ENCODE assay signal across 8 cellular contexts in the genomic region with DNA sequence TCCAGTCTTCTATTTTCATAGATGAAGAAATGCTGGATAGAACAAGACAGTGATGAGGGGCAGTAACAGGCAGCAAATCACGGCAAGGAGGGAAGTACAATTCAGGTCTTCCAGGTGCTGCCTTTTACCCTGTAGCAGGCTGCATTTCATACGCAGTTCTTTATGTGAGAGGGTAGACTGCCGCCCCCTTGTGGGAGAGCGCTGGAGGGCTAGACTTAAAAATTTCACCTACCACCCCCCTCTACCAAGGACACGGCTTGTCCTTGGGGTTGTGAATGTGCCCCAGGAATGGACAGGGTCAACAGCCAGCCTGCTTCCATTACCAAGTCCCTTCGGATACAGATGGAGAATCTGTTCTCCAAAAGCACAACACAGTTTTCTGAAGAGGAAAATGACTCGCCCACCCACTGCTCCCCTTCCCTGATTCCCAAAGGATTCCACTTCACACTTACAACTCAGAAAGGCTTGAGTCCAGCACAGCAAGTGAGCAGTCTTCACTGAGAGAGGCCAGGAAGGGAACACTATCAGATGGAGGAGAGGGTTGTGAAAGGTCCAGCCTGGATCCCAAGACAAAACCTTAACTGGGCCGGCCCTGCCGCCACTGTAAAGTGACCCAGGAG. TPM values are rescaled to one million over a fixed set of nuclear protein-coding genes. Genes with fewer than 3 reads are reported as not detected.
A peak's percentile ranks its signal among the peaks of the same experiment; 100 is the strongest.
DNase-seq lines count a peak whose midpoint lies in the region; ATAC-seq, FAIRE-seq and TF ChIP-seq lines count a peak whose summit lies in the region.

No MANE protein-coding gene starts in this region.

- H3K27me3 ChIP-seq in heart left ventricle: no peaks in the 10 kb centered on the region
- no peaks in the 10 kb centered on the region for H3K27me3 ChIP-seq in K562 (ENCODE audit: control insufficient read depth in 2 of 2, insufficient read depth in 2 of 2, low read length in 2 of 2)
- H3K27me3 ChIP-seq in upper lobe of right lung: no peaks in the 10 kb centered on the region
- no peaks in the 10 kb centered on the region for H3K27me3 ChIP-seq in aorta (ENCODE audit: control insufficient read depth in 1 of 2, insufficient read depth in 2 of 2, low read length in 1 of 2)

- H3K4me1 ChIP-seq in heart left ventricle (peaks cover 0 to 8% (median 0%) of the 10 kb centered on the region in 12 donors), K562 (replicated peaks in 1 of 2; ENCODE audit: control insufficient read depth in 2 of 2, insufficient read depth in 2 of 2, low read length in 2 of 2) (peaks cover 0 to 8% of the 10 kb centered on the region in 2 experiments; a peak in 3 of 5 replicates), mucosa of descending colon (ENCODE audit: low read depth) (no peaks in the 10 kb centered on the region), upper lobe of right lung (peaks cover 5% of the 10 kb centered on the region), aorta (ENCODE audit: control insufficient read depth in 1 of 2, insufficient read depth in 2 of 2, low read length in 2 of 2) (no peaks in the 10 kb centered on the region)

- no peak for FAIRE-seq in K562 (lab: Jason Lieb, UNC)

- H3K9ac ChIP-seq in K562 (ENCODE audit: insufficient read depth in 1 of 2, low read depth in 2 of 2, low read length in 2 of 2): no peak overlapping the region

- TF ChIP-seq POLR2A in heart left ventricle (IDR thresholded peaks at IDR 0.05) (no peak), K562 (conservative IDR thresholded peaks at IDR 0.05) (no peak)

- H4K20me1 ChIP-seq in K562 (replicated peaks; ENCODE audit: control insufficient read depth, insufficient read depth, low read length): no peaks in the 10 kb centered on the region

- peak in 1 of 4 donors; percentile 42 for ATAC-seq in heart left ventricle
- no peak for ATAC-seq in Right ventricle myocardium inferior
- peak; percentile 86 for ATAC-seq in K562
- peak; percentile 68 for ATAC-seq in mucosa of descending colon
- peak; percentile 58 for ATAC-seq in upper lobe of right lung
- ATAC-seq in aorta (ENCODE audit: low FRiP score): no peak

- DNase-seq in heart left ventricle (peak in 1 of 5 donors; percentile 17), Right ventricle myocardium inferior (ENCODE audit: missing footprints) (no peak), T-helper 9 cell (peak; percentile 46), K562 (ENCODE audit: extremely low read depth in 1 of 4, low spot score in 3 of 4) (peak; percentile 47 to 67 (median 52)), mucosa of descending colon (peak in 2 of 3 donors; percentile 38 to 52), upper lobe of right lung (no peak), aorta (no peak), hippocampal formation (lab: John Stamatoyannopoulos, UW) (no peak)

- TF ChIP-seq EP300 in K562 (IDR thresholded peaks at IDR 0.05; ENCODE audit: low read length): no peak

- H3K36me3 ChIP-seq in heart left ventricle: peaks cover 0 to 100% (median 91%) of the 10 kb centered on the region in 9 donors
- H3K36me3 ChIP-seq in K562 (ENCODE audit: control insufficient read depth, insufficient read depth, low read length): peaks cover 95% of the 10 kb centered on the region
- no peaks in the 10 kb centered on the region for H3K36me3 ChIP-seq in mucosa of descending colon (ENCODE audit: low read depth)
- H3K36me3 ChIP-seq in upper lobe of right lung: peaks cover 95% of the 10 kb centered on the region
- peaks cover 4 to 17% of the 10 kb centered on the region in 2 donors for H3K36me3 ChIP-seq in aorta (ENCODE audit: control insufficient read depth in 1 of 2, insufficient read depth in 2 of 2, low read length in 1 of 2)

- TF ChIP-seq CTCF in heart left ventricle (IDR thresholded peaks at IDR 0.05): peak in 10 of 12 donors; percentile 8 to 54 (median 38)
- peak; percentile 61 to 78 (median 70) for TF ChIP-seq CTCF in K562 (IDR thresholded peaks at IDR 0.05 in 2 of 3, conservative IDR thresholded peaks at IDR 0.05 in 1 of 3; ENCODE audit: insufficient read depth in 2 of 3, low read depth in 1 of 3, low read length in 3 of 3)
- no peak for TF ChIP-seq CTCF in mucosa of descending colon (IDR thresholded peaks at IDR 0.05)
- TF ChIP-seq CTCF in upper lobe of right lung (IDR thresholded peaks at IDR 0.05): peak; percentile 43

- no peak overlapping the region for H3K4me3 ChIP-seq in heart left ventricle
- H3K4me3 ChIP-seq in K562: no peak overlapping the region
- H3K4me3 ChIP-seq in mucosa of descending colon: no peak overlapping the region
- H3K4me3 ChIP-seq in upper lobe of right lung: no peak overlapping the region
- no peak overlapping the region for H3K4me3 ChIP-seq in aorta (ENCODE audit: low read length in 2 of 2)

- POLR2A ChIA-PET in K562 (lab: Yijun Ruan, JAX): interaction anchor here (0.6 to 5.1 kb wide), 4 partner anchors 7 to 219 kb away, joined by 3 to 40 read pairs (median 3); a partner anchor contains a TSS

- intact Hi-C loops in heart left ventricle (cut with DNase I) (no loop called here), Right ventricle myocardium inferior (cut with DNase I) (no loop called here), K562 (cut with micrococcal nuclease) (no loop called here), mucosa of descending colon (cut with DNase I, micrococcal nuclease) (no loop called here), upper lobe of right lung (cut with DNase I) (no loop called here), aorta (cut with DNase I) (no loop called here)

- H2AFZ ChIP-seq in K562 (ENCODE audit: low read depth, low read length): no peak overlapping the region

- WGBS in heart left ventricle, 4 donors: 68 to 78% (median 68%) methylated on average over 9 of the region's 9 CpGs
- WGBS in K562 (ENCODE audit: insufficient coverage, low coverage, missing lambda C conversion rate): 73% methylated on average over 9 of the region's 9 CpGs
- WGBS in aorta, 2 donors: 72 to 73% methylated on average over 9 of the region's 9 CpGs

- H3K79me2 ChIP-seq in K562 (ENCODE audit: control insufficient read depth, insufficient read depth, low read length): peaks cover 13% of the 10 kb centered on the region

- H3K27ac ChIP-seq in heart left ventricle (no peak overlapping the region), K562 (ENCODE audit: extremely low read depth, low read depth, low read length) (no peak overlapping the region; the same call in 2 of the 3 replicates), upper lobe of right lung (no peak overlapping the region), aorta (ENCODE audit: low read depth in 1 of 2, low read length in 2 of 2) (no peak overlapping the region)

- H3K9me3 ChIP-seq in heart left ventricle: no peaks in the 10 kb centered on the region
- H3K9me3 ChIP-seq in K562 (replicated peaks; ENCODE audit: control insufficient read depth, insufficient read depth, low read depth, low read length): no peaks in the 10 kb centered on the region
- no peaks in the 10 kb centered on the region for H3K9me3 ChIP-seq in mucosa of descending colon
- no peaks in the 10 kb centered on the region for H3K9me3 ChIP-seq in upper lobe of right lung
- no peaks in the 10 kb centered on the region for H3K9me3 ChIP-seq in aorta (ENCODE audit: control insufficient read depth, low read length)

- TF ChIP-seq RAD21 in K562 (CRISPR knock-in tag; conservative IDR thresholded peaks at IDR 0.05 in 1 of 2, IDR thresholded peaks at IDR 0.05 in 1 of 2): peak; percentile 37 to 58; a peak in 3 of 4 replicates

- in situ Hi-C loops in K562 (cut with MboI): no loop called here

- H3K4me2 ChIP-seq in K562 (ENCODE audit: insufficient read depth, low read length): no peak overlapping the region

- H3K9me1 ChIP-seq in K562 (ENCODE audit: control insufficient read depth, insufficient read depth, low read length): no peaks in the 10 kb centered on the region

- CTCF ChIA-PET in K562 (lab: Yijun Ruan, JAX; ENCODE audit: low intra/inter-chr PET ratio): interaction anchor here (1.0 kb wide), 1 partner anchor 218 kb away, joined by 3 read pairs; no protein-coding TSS in a partner anchor

- no TSS peak for BruUV-seq in K562 (replicated peaks; lab: Mats Ljungman, UMichigan)

RNA-seq across cellular contexts. Expression of a gene that starts 7.4 kb away (rescaled TPM):
- total RNA-seq in heart left ventricle: 10 to 100 TPM; 30.5 to 48.4 (median 34.0) TPM
- 10 to 100 TPM; 25.6 to 64.3 TPM for polyA plus RNA-seq in heart left ventricle
- 27.5 TPM for total RNA-seq in Right ventricle myocardium inferior
- total RNA-seq in K562 (2011; cell fraction: chromatin; rRNA removed; ENCODE audit: low replicate concordance): 55.5 and 146 TPM in 2 replicates
- 105 and 113 TPM in 2 replicates for total RNA-seq in K562 (2011; cell fraction: nucleolus; rRNA removed)
- 67.2 and 95.3 TPM in 2 replicates for total RNA-seq in K562 (2011; cell fraction: nucleoplasm; rRNA removed)
- total RNA-seq in K562 (2014; rRNA removed): 68.1 and 89.8 TPM in 2 replicates
- 72.4 and 78.5 TPM in 2 replicates for total RNA-seq in K562 (2014; rRNA removed; fragmentation: Illumina TruSeq; extraction: Trizol)
- 74.2 and 75.3 TPM in 2 replicates for total RNA-seq in K562 (2015; rRNA removed; fragmentation: Illumina TruSeq; extraction: Trizol)
- total RNA-seq in K562 (2021): 92.3 and 94.4 TPM in 2 replicates
- polyA plus RNA-seq in K562 (2011; rRNA removed): 160 and 174 TPM in 2 replicates
- polyA plus RNA-seq in K562 (2011; cell fraction: cytosol; rRNA removed): 141 and 162 TPM in 2 replicates
- 336 and 420 TPM in 2 replicates for polyA plus RNA-seq in K562 (2011; cell fraction: nucleus; rRNA removed)
- 49.8 and 86.5 TPM in 2 replicates for polyA plus RNA-seq in K562 (2012)
- 101 and 116 TPM in 2 replicates for polyA plus RNA-seq in K562 (2014; fragmentation: Illumina TruSeq; extraction: Trizol)
- 10 to 100 TPM; 20.6 to 31.0 TPM for polyA plus RNA-seq in K562 (2014; fragmentation: Nextera tagmentation; extraction: Ambion mirVana)
- 68.3 and 76.3 TPM in 2 replicates for polyA plus RNA-seq in K562 (2014; rRNA removed)
- 97.4 and 135 TPM in 2 replicates for polyA minus RNA-seq in K562 (2011; rRNA and poly(A)+ RNA removed)
- 54.2 and 76.3 TPM in 2 replicates for polyA minus RNA-seq in K562 (2011; cell fraction: cytosol; rRNA and poly(A)+ RNA removed)
- polyA minus RNA-seq in K562 (2011; cell fraction: nucleus; rRNA and poly(A)+ RNA removed): 42.7 and 50.2 TPM in 2 replicates
- total RNA-seq in mucosa of descending colon: 10 to 100 TPM; 20.2 to 28.2 (median 23.4) TPM
- 20.1 TPM for total RNA-seq in upper lobe of right lung
- 10 to 100 TPM; 17.1 to 17.4 TPM for total RNA-seq in aorta
- polyA plus RNA-seq in aorta: 10 to 100 TPM; 14.5 to 20.1 TPM

RNA-seq across cellular contexts. Expression of a gene that starts 7.6 kb away (rescaled TPM):
- 100 to 1,000 TPM; 394 to 878 (median 625) TPM for total RNA-seq in heart left ventricle
- 100 to 1,000 TPM; 563 to 710 TPM for polyA plus RNA-seq in heart left ventricle
- 691 TPM for total RNA-seq in Right ventricle myocardium inferior
- 30.9 and 50.4 TPM in 2 replicates for total RNA-seq in K562 (2011; cell fraction: chromatin; rRNA removed; ENCODE audit: low replicate concordance)
- 36.7 and 51.9 TPM in 2 replicates for total RNA-seq in K562 (2011; cell fraction: nucleolus; rRNA removed)
- total RNA-seq in K562 (2011; cell fraction: nucleoplasm; rRNA removed): 51.1 and 70.5 TPM in 2 replicates
- total RNA-seq in K562 (2014; rRNA removed): 727 and 890 TPM in 2 replicates
- total RNA-seq in K562 (2014; rRNA removed; fragmentation: Illumina TruSeq; extraction: Trizol): 1,061 and 1,110 TPM in 2 replicates
- 1,044 and 1,100 TPM in 2 replicates for total RNA-seq in K562 (2015; rRNA removed; fragmentation: Illumina TruSeq; extraction: Trizol)
- total RNA-seq in K562 (2021): 651 and 736 TPM in 2 replicates
- 1,020 and 1,271 TPM in 2 replicates for polyA plus RNA-seq in K562 (2011; rRNA removed)
- polyA plus RNA-seq in K562 (2011; cell fraction: cytosol; rRNA removed): 438 and 690 TPM in 2 replicates
- polyA plus RNA-seq in K562 (2011; cell fraction: nucleus; rRNA removed): 132 and 238 TPM in 2 replicates
- 643 and 784 TPM in 2 replicates for polyA plus RNA-seq in K562 (2012)
- polyA plus RNA-seq in K562 (2014; fragmentation: Illumina TruSeq; extraction: Trizol): 896 and 1,028 TPM in 2 replicates
- polyA plus RNA-seq in K562 (2014; fragmentation: Nextera tagmentation; extraction: Ambion mirVana): 1,000 to 10,000 TPM; 2,499 to 2,735 TPM
- 1,033 and 1,042 TPM in 2 replicates for polyA plus RNA-seq in K562 (2014; rRNA removed)
- 658 and 670 TPM in 2 replicates for polyA minus RNA-seq in K562 (2011; rRNA and poly(A)+ RNA removed)
- 238 and 250 TPM in 2 replicates for polyA minus RNA-seq in K562 (2011; cell fraction: cytosol; rRNA and poly(A)+ RNA removed)
- 15.9 and 51.3 TPM in 2 replicates for polyA minus RNA-seq in K562 (2011; cell fraction: nucleus; rRNA and poly(A)+ RNA removed)
- 100 to 1,000 TPM; 274 to 427 (median 390) TPM for total RNA-seq in mucosa of descending colon
- total RNA-seq in upper lobe of right lung: 132 TPM
- 100 to 1,000 TPM; 110 TPM for total RNA-seq in aorta
- 100 to 1,000 TPM; 140 to 219 TPM for polyA plus RNA-seq in aorta

RNA-seq across cellular contexts. Expression of a gene that starts 14.1 kb away (rescaled TPM):
- 1 to 10 TPM in 1 of 9 donors, under 1 TPM in 8; 0.30 to 1.4 (median 0.63) TPM for total RNA-seq in heart left ventricle
- polyA plus RNA-seq in heart left ventricle: under 1 TPM; 0.28 to 0.61 TPM
- total RNA-seq in Right ventricle myocardium inferior: 0.41 TPM
- total RNA-seq in K562 (2011; cell fraction: chromatin; rRNA removed; ENCODE audit: low replicate concordance): 2.1 and 4.5 TPM in 2 replicates
- total RNA-seq in K562 (2011; cell fraction: nucleolus; rRNA removed): 1.3 and 1.5 TPM in 2 replicates
- 0.81 and 1.2 TPM in 2 replicates for total RNA-seq in K562 (2011; cell fraction: nucleoplasm; rRNA removed)
- total RNA-seq in K562 (2014; rRNA removed): 0.12 and 0.27 TPM in 2 replicates
- 0.15 and 0.54 TPM in 2 replicates for total RNA-seq in K562 (2014; rRNA removed; fragmentation: Illumina TruSeq; extraction: Trizol)
- 0.08 and 0.11 TPM in 2 replicates for total RNA-seq in K562 (2015; rRNA removed; fragmentation: Illumina TruSeq; extraction: Trizol)
- 0.22 and 0.25 TPM in 2 replicates for total RNA-seq in K562 (2021)
- polyA plus RNA-seq in K562 (2011; rRNA removed): 0.22 and 1.7 TPM in 2 replicates
- polyA plus RNA-seq in K562 (2011; cell fraction: cytosol; rRNA removed): 0.10 and 0.83 TPM in 2 replicates
- 3.2 and 11.8 TPM in 2 replicates for polyA plus RNA-seq in K562 (2011; cell fraction: nucleus; rRNA removed)
- 0.22 and 1.4 TPM in 2 replicates for polyA plus RNA-seq in K562 (2012)
- 0.34 and 0.39 TPM in 2 replicates for polyA plus RNA-seq in K562 (2014; fragmentation: Illumina TruSeq; extraction: Trizol)
- polyA plus RNA-seq in K562 (2014; fragmentation: Nextera tagmentation; extraction: Ambion mirVana): under 1 TPM; 0.10 to 0.17 TPM
- polyA plus RNA-seq in K562 (2014; rRNA removed): 0.30 and 0.34 TPM in 2 replicates
- 1.0 TPM in 1 of 2 replicates, not detected in the other for polyA minus RNA-seq in K562 (2011; rRNA and poly(A)+ RNA removed)
- not detected in 2 replicates for polyA minus RNA-seq in K562 (2011; cell fraction: cytosol; rRNA and poly(A)+ RNA removed)
- 0.40 and 3.2 TPM in 2 replicates for polyA minus RNA-seq in K562 (2011; cell fraction: nucleus; rRNA and poly(A)+ RNA removed)
- total RNA-seq in mucosa of descending colon: 1 to 10 TPM; 2.0 to 3.1 (median 3.0) TPM
- 1.4 TPM for total RNA-seq in upper lobe of right lung
- 1 to 10 TPM; 2.0 to 7.3 TPM for total RNA-seq in aorta
- 1 to 10 TPM in 1 of 2 donors, under 1 TPM in 1; 0.25 to 3.9 TPM for polyA plus RNA-seq in aorta

RNA-seq across cellular contexts. Expression of a gene that starts 32.1 kb away (rescaled TPM):
- 10 to 100 TPM in 2 of 9 donors, 1 to 10 TPM in 7; 2.3 to 45.1 (median 6.5) TPM for total RNA-seq in heart left ventricle
- 1 to 10 TPM; 6.8 to 9.3 TPM for polyA plus RNA-seq in heart left ventricle
- 9.5 TPM for total RNA-seq in Right ventricle myocardium inferior
- 2.9 and 9.0 TPM in 2 replicates for total RNA-seq in K562 (2011; cell fraction: chromatin; rRNA removed; ENCODE audit: low replicate concordance)
- 1.2 and 3.2 TPM in 2 replicates for total RNA-seq in K562 (2011; cell fraction: nucleolus; rRNA removed)
- 4.1 and 4.7 TPM in 2 replicates for total RNA-seq in K562 (2011; cell fraction: nucleoplasm; rRNA removed)
- 0.45 and 0.65 TPM in 2 replicates for total RNA-seq in K562 (2014; rRNA removed)
- total RNA-seq in K562 (2014; rRNA removed; fragmentation: Illumina TruSeq; extraction: Trizol): 0.99 and 1.1 TPM in 2 replicates
- 0.90 and 1.3 TPM in 2 replicates for total RNA-seq in K562 (2015; rRNA removed; fragmentation: Illumina TruSeq; extraction: Trizol)
- 0.72 and 1.2 TPM in 2 replicates for total RNA-seq in K562 (2021)
- 2.7 and 4.2 TPM in 2 replicates for polyA plus RNA-seq in K562 (2011; rRNA removed)
- polyA plus RNA-seq in K562 (2011; cell fraction: cytosol; rRNA removed): 0.91 and 2.6 TPM in 2 replicates
- 14.7 and 27.0 TPM in 2 replicates for polyA plus RNA-seq in K562 (2011; cell fraction: nucleus; rRNA removed)
- polyA plus RNA-seq in K562 (2012): 0.95 and 2.6 TPM in 2 replicates
- 1.7 and 1.9 TPM in 2 replicates for polyA plus RNA-seq in K562 (2014; fragmentation: Illumina TruSeq; extraction: Trizol)
- polyA plus RNA-seq in K562 (2014; fragmentation: Nextera tagmentation; extraction: Ambion mirVana): under 1 TPM; 0.48 to 0.76 TPM
- polyA plus RNA-seq in K562 (2014; rRNA removed): 1.3 and 1.8 TPM in 2 replicates
- 1.2 and 3.8 TPM in 2 replicates for polyA minus RNA-seq in K562 (2011; rRNA and poly(A)+ RNA removed)
- 1.0 TPM in 1 of 2 replicates, not detected in the other for polyA minus RNA-seq in K562 (2011; cell fraction: cytosol; rRNA and poly(A)+ RNA removed)
- polyA minus RNA-seq in K562 (2011; cell fraction: nucleus; rRNA and poly(A)+ RNA removed): 2.3 and 4.9 TPM in 2 replicates
- total RNA-seq in mucosa of descending colon: 10 to 100 TPM in 2 of 3 donors, 1 to 10 TPM in 1; 4.2 to 21.5 (median 14.7) TPM
- total RNA-seq in upper lobe of right lung: 79.3 TPM
- 10 to 100 TPM; 19.1 to 53.6 TPM for total RNA-seq in aorta
- 10 to 100 TPM; 20.5 to 51.5 TPM for polyA plus RNA-seq in aorta

Comparison
In these comparisons a context has a peak if more than half of its experiments do, and no peak if none do; other contexts are left out.
1. ATAC-seq: peak in K562 (single experiment), mucosa of descending colon (single experiment) and upper lobe of right lung (single experiment); none in Right ventricle myocardium inferior (single experiment) and aorta (single experiment).
2. DNase-seq: peak in T-helper 9 cell (single experiment), K562 (4 of 4) and mucosa of descending colon (2 of 3); none in Right ventricle myocardium inferior (single experiment), upper lobe of right lung (single experiment), aorta (0 of 2) and hippocampal formation (0 of 2).